In the genomic region with DNA sequence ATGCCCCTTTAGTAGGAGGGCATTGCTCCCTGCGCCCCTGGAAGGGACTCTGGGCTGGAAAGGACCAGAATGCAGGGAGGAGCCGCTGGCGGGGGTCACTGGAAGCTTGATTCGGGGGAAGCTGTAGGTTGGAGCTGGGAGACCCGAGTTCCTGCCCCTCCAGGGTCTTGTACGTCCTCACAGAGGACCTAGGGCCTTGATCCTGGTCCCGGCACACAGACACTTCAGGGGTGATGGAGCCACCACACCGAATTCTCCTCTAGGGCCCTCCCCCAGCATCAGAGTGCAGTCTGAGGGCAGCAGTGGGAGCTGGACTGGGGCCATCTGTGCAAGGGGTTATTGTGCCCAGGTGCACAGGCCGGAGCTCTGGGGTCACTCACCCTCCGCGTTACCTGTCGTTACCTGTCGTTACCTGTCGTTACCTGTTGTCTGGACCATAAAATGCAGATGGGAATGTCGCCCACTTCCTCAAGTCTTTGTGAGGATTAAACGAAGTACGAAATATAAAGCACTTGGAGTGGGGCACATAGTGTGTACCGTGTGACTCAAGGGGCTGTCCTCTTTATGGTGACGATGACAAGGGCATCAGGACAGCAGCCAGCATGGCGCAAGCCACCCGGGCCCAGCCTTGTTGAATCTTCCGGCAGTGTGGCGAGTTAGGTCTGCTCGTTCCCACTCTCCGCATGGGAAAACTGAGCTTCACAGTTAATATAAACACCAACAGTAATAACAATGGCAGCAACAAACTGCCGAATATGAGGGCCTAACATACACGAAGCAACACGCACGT, we compare ENCODE assay signal across 3 cellular contexts.
TF ChIP-seq lines count a peak whose summit lies in the region.

No MANE protein-coding gene starts in this region.

TF ChIP-seq in SK-N-SH, 30 proteins besides CTCF, POLR2A, EP300 and RAD21:
- TF ChIP-seq NRF1 (IDR thresholded peaks at IDR 0.05; ENCODE audit: low read depth, low read length) (no peak), TEAD4 (IDR thresholded peaks at IDR 0.05; ENCODE audit: borderline replicate concordance, insufficient read depth) (no peak), ELF1 (IDR thresholded peaks at IDR 0.05) (no peak)

TF ChIP-seq in SK-N-SH treated with all-trans-retinoic acid at 6 μM for 48 hours, 23 proteins besides CTCF, POLR2A, EP300 and RAD21:
- no peak for TF ChIP-seq ZFP30 (CRISPR knock-in tag; IDR thresholded peaks at IDR 0.05)

TF ChIP-seq in H1, 55 proteins besides CTCF, POLR2A, EP300 and RAD21:
- TF ChIP-seq POLR2AphosphoS5 (IDR thresholded peaks at IDR 0.05; ENCODE audit: low read depth, low read length) (no peak), NRF1 (IDR thresholded peaks at IDR 0.05; ENCODE audit: low read depth, low read length) (no peak), POU5F1 (IDR thresholded peaks at IDR 0.05; ENCODE audit: low read depth, low read length) (no peak), JUN (IDR thresholded peaks at IDR 0.05; ENCODE audit: low read depth, low read length) (no peak), CREB1 (IDR thresholded peaks at IDR 0.05) (no peak), CBX8 (IDR thresholded peaks at IDR 0.05; ENCODE audit: borderline replicate concordance, low read depth, low read length) (no peak), SIRT6 (IDR thresholded peaks at IDR 0.05; ENCODE audit: low read length) (no peak), ASH2L (IDR thresholded peaks at IDR 0.05; ENCODE audit: low read length) (no peak), RXRA (IDR thresholded peaks at IDR 0.05; ENCODE audit: insufficient read depth, low read depth, low read length) (no peak), CBX5 (IDR thresholded peaks at IDR 0.05; ENCODE audit: low read depth, low read length) (no peak), GTF2F1 (IDR thresholded peaks at IDR 0.05; ENCODE audit: borderline replicate concordance, low read depth, low read length) (no peak)
- TF ChIP-seq, protein P1, sequence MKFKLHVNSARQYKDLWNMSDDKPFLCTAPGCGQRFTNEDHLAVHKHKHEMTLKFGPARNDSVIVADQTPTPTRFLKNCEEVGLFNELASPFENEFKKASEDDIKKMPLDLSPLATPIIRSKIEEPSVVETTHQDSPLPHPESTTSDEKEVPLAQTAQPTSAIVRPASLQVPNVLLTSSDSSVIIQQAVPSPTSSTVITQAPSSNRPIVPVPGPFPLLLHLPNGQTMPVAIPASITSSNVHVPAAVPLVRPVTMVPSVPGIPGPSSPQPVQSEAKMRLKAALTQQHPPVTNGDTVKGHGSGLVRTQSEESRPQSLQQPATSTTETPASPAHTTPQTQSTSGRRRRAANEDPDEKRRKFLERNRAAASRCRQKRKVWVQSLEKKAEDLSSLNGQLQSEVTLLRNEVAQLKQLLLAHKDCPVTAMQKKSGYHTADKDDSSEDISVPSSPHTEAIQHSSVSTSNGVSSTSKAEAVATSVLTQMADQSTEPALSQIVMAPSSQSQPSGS (IDR thresholded peaks at IDR 0.05; ENCODE audit: low read length), result no peak
- TF ChIP-seq, protein P2, sequence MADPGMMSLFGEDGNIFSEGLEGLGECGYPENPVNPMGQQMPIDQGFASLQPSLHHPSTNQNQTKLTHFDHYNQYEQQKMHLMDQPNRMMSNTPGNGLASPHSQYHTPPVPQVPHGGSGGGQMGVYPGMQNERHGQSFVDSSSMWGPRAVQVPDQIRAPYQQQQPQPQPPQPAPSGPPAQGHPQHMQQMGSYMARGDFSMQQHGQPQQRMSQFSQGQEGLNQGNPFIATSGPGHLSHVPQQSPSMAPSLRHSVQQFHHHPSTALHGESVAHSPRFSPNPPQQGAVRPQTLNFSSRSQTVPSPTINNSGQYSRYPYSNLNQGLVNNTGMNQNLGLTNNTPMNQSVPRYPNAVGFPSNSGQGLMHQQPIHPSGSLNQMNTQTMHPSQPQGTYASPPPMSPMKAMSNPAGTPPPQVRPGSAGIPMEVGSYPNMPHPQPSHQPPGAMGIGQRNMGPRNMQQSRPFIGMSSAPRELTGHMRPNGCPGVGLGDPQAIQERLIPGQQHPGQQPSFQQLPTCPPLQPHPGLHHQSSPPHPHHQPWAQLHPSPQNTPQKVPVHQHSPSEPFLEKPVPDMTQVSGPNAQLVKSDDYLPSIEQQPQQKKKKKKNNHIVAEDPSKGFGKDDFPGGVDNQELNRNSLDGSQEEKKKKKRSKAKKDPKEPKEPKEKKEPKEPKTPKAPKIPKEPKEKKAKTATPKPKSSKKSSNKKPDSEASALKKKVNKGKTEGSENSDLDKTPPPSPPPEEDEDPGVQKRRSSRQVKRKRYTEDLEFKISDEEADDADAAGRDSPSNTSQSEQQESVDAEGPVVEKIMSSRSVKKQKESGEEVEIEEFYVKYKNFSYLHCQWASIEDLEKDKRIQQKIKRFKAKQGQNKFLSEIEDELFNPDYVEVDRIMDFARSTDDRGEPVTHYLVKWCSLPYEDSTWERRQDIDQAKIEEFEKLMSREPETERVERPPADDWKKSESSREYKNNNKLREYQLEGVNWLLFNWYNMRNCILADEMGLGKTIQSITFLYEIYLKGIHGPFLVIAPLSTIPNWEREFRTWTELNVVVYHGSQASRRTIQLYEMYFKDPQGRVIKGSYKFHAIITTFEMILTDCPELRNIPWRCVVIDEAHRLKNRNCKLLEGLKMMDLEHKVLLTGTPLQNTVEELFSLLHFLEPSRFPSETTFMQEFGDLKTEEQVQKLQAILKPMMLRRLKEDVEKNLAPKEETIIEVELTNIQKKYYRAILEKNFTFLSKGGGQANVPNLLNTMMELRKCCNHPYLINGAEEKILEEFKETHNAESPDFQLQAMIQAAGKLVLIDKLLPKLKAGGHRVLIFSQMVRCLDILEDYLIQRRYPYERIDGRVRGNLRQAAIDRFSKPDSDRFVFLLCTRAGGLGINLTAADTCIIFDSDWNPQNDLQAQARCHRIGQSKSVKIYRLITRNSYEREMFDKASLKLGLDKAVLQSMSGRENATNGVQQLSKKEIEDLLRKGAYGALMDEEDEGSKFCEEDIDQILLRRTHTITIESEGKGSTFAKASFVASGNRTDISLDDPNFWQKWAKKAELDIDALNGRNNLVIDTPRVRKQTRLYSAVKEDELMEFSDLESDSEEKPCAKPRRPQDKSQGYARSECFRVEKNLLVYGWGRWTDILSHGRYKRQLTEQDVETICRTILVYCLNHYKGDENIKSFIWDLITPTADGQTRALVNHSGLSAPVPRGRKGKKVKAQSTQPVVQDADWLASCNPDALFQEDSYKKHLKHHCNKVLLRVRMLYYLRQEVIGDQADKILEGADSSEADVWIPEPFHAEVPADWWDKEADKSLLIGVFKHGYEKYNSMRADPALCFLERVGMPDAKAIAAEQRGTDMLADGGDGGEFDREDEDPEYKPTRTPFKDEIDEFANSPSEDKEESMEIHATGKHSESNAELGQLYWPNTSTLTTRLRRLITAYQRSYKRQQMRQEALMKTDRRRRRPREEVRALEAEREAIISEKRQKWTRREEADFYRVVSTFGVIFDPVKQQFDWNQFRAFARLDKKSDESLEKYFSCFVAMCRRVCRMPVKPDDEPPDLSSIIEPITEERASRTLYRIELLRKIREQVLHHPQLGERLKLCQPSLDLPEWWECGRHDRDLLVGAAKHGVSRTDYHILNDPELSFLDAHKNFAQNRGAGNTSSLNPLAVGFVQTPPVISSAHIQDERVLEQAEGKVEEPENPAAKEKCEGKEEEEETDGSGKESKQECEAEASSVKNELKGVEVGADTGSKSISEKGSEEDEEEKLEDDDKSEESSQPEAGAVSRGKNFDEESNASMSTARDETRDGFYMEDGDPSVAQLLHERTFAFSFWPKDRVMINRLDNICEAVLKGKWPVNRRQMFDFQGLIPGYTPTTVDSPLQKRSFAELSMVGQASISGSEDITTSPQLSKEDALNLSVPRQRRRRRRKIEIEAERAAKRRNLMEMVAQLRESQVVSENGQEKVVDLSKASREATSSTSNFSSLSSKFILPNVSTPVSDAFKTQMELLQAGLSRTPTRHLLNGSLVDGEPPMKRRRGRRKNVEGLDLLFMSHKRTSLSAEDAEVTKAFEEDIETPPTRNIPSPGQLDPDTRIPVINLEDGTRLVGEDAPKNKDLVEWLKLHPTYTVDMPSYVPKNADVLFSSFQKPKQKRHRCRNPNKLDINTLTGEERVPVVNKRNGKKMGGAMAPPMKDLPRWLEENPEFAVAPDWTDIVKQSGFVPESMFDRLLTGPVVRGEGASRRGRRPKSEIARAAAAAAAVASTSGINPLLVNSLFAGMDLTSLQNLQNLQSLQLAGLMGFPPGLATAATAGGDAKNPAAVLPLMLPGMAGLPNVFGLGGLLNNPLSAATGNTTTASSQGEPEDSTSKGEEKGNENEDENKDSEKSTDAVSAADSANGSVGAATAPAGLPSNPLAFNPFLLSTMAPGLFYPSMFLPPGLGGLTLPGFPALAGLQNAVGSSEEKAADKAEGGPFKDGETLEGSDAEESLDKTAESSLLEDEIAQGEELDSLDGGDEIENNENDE (IDR thresholded peaks at IDR 0.05; ENCODE audit: insufficient replicate concordance, low read length), result no peak
